Comparison of ENCODE assay signal across 9 cellular contexts in the genomic region with DNA sequence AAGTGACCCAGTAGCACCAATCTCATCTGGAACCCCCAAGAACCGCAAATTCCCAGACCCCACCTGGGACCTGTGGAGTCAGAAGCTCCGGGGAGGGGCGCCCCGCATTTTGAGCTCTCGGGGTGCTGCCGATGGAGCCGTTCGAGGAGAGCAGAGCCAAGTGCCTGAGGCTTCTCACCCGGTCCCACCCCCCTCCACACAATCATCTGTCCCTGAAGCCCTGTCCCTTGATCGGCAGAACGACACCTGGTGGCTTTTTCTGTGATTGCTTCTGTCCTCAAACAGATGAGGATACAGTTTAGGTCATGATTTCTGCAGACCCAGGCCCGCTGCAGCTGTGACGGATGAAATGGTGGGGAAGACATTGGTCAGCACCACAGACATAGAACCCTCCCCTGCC.
DNase-seq lines count a peak whose midpoint lies in the region; ATAC-seq lines count a peak whose summit lies in the region.
"Had no signal": no experiment of that assay in that cellular context is flagged by ENCODE, and none has a peak within 500 bp of the region (broad histone marks: within the 10 kb centered on the region; RNA-seq: fewer than 3 reads in every experiment).

No MANE protein-coding gene starts in this region.

- H3K4me3 Mint-ChIP-seq in activated CD8-positive, alpha-beta memory T cell treated with anti-CD3 and anti-CD28 coated beads, Interleukin-2, amount 10 ng/mL, durations not matched to agents 7 days and 5 days = no peak overlapping the region

- CTCF ChIA-PET in activated CD8-positive, alpha-beta memory T cell treated with anti-CD3 and anti-CD28 coated beads, Interleukin-2, amount 10 ng/mL, durations not matched to agents 7 days and 5 days (lab: Charles Lee) = interaction anchor here (0.6 to 2.0 kb wide), 6 partner anchors 21 to 153 kb away, joined by 3 to 29 read pairs (median 4); no protein-coding TSS in a partner anchor

- peaks cover 6% of the 10 kb centered on the region for H3K27me3 Mint-ChIP-seq in activated CD8-positive, alpha-beta memory T cell treated with anti-CD3 and anti-CD28 coated beads, Interleukin-2, amount 10 ng/mL, durations not matched to agents 7 days and 5 days

- intact Hi-C loops in left colon (cut with DNase I, micrococcal nuclease) = no loop called here

- H3K4me1 Mint-ChIP-seq in activated CD8-positive, alpha-beta memory T cell treated with anti-CD3 and anti-CD28 coated beads, Interleukin-2, amount 10 ng/mL, durations not matched to agents 7 days and 5 days = peaks cover 4% of the 10 kb centered on the region

- no peaks in the 10 kb centered on the region for H3K9me3 Mint-ChIP-seq in activated CD8-positive, alpha-beta memory T cell treated with anti-CD3 and anti-CD28 coated beads, Interleukin-2, amount 10 ng/mL, durations not matched to agents 7 days and 5 days (ENCODE audit: low read depth)

- H3K36me3 Mint-ChIP-seq in activated CD8-positive, alpha-beta memory T cell treated with anti-CD3 and anti-CD28 coated beads, Interleukin-2, amount 10 ng/mL, durations not matched to agents 7 days and 5 days = no peaks in the 10 kb centered on the region

- peak; percentile 46 for DNase-seq in activated CD8-positive, alpha-beta memory T cell treated with anti-CD3 and anti-CD28 coated beads, Interleukin-2, amount 10 ng/mL, durations not matched to agents 7 days and 5 days
- no peak for DNase-seq in activated CD8-positive, alpha-beta memory T cell treated with anti-CD3 and anti-CD28 coated beads, Interleukin-2, amount 50 U/mL, for 48 hours
- DNase-seq in NCI-H69 (lab: John Stamatoyannopoulos, UW) (peak; percentile 51), left colon (peak in 1 of 2 donors; percentile 23), hypothalamus (lab: John Stamatoyannopoulos, UW) (no peak)
- DNase-seq in activated effector memory CD4-positive, alpha-beta T cell treated with anti-CD3 and anti-CD28 coated beads, Interleukin-2, amount 50 U/mL, for 16 hours = peak; percentile 74

- no peak overlapping the region for H3K27ac Mint-ChIP-seq in activated CD8-positive, alpha-beta memory T cell treated with anti-CD3 and anti-CD28 coated beads, Interleukin-2, amount 10 ng/mL, durations not matched to agents 7 days and 5 days

- no peak for ATAC-seq in activated CD8-positive, alpha-beta memory T cell treated with anti-CD3 and anti-CD28 coated beads, Interleukin-2, amount 10 ng/mL, durations not matched to agents 7 days and 5 days
- peak; percentile 42 for ATAC-seq in left colon
- ATAC-seq in GM18868 (IDR thresholded peaks at IDR 0.05; ENCODE audit: unreplicated experiment) = no peak
- ATAC-seq in HG03139 (IDR thresholded peaks at IDR 0.05; ENCODE audit: unreplicated experiment) = no peak
- ATAC-seq: body of pancreas had no signal

Comparison
In these comparisons a context has a peak if more than half of its experiments do, and no peak if none do; other contexts are left out.
1. DNase-seq: peak in activated CD8-positive, alpha-beta memory T cell treated with anti-CD3 and anti-CD28 coated beads, Interleukin-2, amount 10 ng/mL, durations not matched to agents 7 days and 5 days (single experiment), NCI-H69 (single experiment) and activated effector memory CD4-positive, alpha-beta T cell treated with anti-CD3 and anti-CD28 coated beads, Interleukin-2, amount 50 U/mL, for 16 hours (single experiment); none in activated CD8-positive, alpha-beta memory T cell treated with anti-CD3 and anti-CD28 coated beads, Interleukin-2, amount 50 U/mL, for 48 hours (single experiment) and hypothalamus (0 of 51).